9 cellular contexts compared by ENCODE assay signal in the genomic region with DNA sequence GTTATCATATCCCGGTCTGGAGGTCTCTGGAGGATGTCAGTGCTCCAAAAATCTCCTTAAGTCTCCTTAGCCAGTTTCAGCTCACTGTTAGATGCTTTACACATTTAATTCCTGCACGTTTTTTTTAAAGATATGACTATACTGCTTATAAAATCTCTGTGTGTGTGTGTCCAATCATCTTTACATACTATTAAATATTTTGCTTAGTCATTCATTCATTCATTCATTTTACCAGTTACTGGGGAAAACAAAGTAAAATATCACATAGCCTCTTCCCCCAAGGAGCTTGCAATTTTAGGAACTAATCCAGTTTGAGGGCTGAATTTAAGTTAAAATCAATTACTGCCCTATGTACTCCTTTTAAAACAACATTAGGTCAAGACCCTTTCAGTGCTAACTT.
"Had no signal": no experiment of that assay in that cellular context is flagged by ENCODE, and none has a peak within 500 bp of the region (broad histone marks: within the 10 kb centered on the region; RNA-seq: fewer than 3 reads in every experiment).

No MANE protein-coding gene starts in this region.

- ATAC-seq: HCT116 had no signal

- DNase-seq: GM23248, GOT3, H7, HFFc6, KBM-7 had no signal

- H2AFZ ChIP-seq: GM23248 had no signal

- H3K27me3 Mint-ChIP-seq: IgD-negative memory B cell had no signal

- H3K4me1 Mint-ChIP-seq: IgD-negative memory B cell had no signal

- H3K4me3 ChIP-seq: GM23248, HAP-1 had no signal

- H3K36me3 ChIP-seq: HAP-1 had no signal

- H3K36me3 Mint-ChIP-seq: IgD-negative memory B cell had no signal

- H3K9ac ChIP-seq: GM23248 had no signal

- H3K4me3 Mint-ChIP-seq: IgD-negative memory B cell had no signal

- H3K9me3 ChIP-seq: HAP-1 had no signal

- H3K27ac ChIP-seq: GM23248, HL-60 had no signal

- H3K4me1 ChIP-seq: HAP-1 had no signal

- H3K27ac Mint-ChIP-seq: IgD-negative memory B cell had no signal
